ENCODE assay signal across 2 cellular contexts in the genomic region with DNA sequence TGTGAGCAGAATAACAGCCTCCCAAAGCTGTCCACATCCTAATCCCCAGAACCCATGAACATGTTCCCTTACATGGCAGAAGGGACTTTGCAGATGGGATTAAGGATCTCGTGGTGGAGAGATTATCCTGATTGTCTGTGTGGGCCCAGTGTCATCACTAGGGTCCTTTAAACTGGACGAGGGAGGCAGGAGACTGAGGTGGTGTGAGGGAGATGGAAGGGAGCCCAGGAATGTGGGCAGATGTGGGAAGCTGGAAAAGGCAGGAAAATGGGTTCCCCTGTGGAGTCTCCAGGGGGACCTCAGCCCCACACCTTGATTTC.
TF ChIP-seq lines count a peak whose summit lies in the region.

No MANE protein-coding gene starts in this region.

TF ChIP-seq in Ishikawa, 13 proteins besides CTCF, POLR2A, EP300 and RAD21:
- peak; percentile 11; the same call in 1 of the 2 replicates for TF ChIP-seq TEAD4 (IDR thresholded peaks at IDR 0.05)
- TF ChIP-seq YY1 (IDR thresholded peaks at IDR 0.05; ENCODE audit: low read depth) = no peak

TF ChIP-seq in H1, 55 proteins besides CTCF, POLR2A, EP300 and RAD21:
- TF ChIP-seq HDAC6 (IDR thresholded peaks at IDR 0.05; ENCODE audit: low read depth, low read length) (no peak), SIX5 (IDR thresholded peaks at IDR 0.05; ENCODE audit: low read depth, low read length) (no peak), YY1 (IDR thresholded peaks at IDR 0.05; ENCODE audit: low read depth, low read length) (no peak), RBBP5 (IDR thresholded peaks at IDR 0.05; ENCODE audit: borderline replicate concordance, low read depth, low read length) (no peak), NRF1 (IDR thresholded peaks at IDR 0.05; ENCODE audit: low read depth, low read length) (no peak), SAP30 (IDR thresholded peaks at IDR 0.05; ENCODE audit: insufficient read depth, insufficient replicate concordance, low read length) (no peak), ASH2L (IDR thresholded peaks at IDR 0.05; ENCODE audit: low read length) (no peak), ZNF274 (IDR thresholded peaks at IDR 0.05; ENCODE audit: borderline replicate concordance, extremely low read depth, low read length) (no peak), NANOG (IDR thresholded peaks at IDR 0.05; ENCODE audit: insufficient read depth, low read depth, low read length, poor library complexity, severe bottlenecking) (no peak), TCF12 (IDR thresholded peaks at IDR 0.05; ENCODE audit: low read depth, low read length) (no peak), BACH1 (IDR thresholded peaks at IDR 0.05; ENCODE audit: low read length) (no peak), BRCA1 (IDR thresholded peaks at IDR 0.05; ENCODE audit: low read depth, low read length) (no peak), CBX5 (IDR thresholded peaks at IDR 0.05; ENCODE audit: low read depth, low read length) (no peak), USF2 (IDR thresholded peaks at IDR 0.05; ENCODE audit: low read length) (no peak), SP4 (IDR thresholded peaks at IDR 0.05; ENCODE audit: low read length) (no peak)
- TF ChIP-seq, protein P1, sequence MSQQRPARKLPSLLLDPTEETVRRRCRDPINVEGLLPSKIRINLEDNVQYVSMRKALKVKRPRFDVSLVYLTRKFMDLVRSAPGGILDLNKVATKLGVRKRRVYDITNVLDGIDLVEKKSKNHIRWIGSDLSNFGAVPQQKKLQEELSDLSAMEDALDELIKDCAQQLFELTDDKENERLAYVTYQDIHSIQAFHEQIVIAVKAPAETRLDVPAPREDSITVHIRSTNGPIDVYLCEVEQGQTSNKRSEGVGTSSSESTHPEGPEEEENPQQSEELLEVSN (IDR thresholded peaks at IDR 0.05) = no peak
